ENCODE assay signal across 8 cellular contexts in genomic region chr3:11643212-11644087, GRCh38. TPM values are rescaled to one million over a fixed set of nuclear protein-coding genes. Genes with fewer than 3 reads are reported as not detected.
A peak's percentile ranks its signal among the peaks of the same experiment; 100 is the strongest.
DNase-seq lines count a peak whose midpoint lies in the region; ATAC-seq and TF ChIP-seq lines count a peak whose summit lies in the region.

Gene VGLL4 (minus strand): TSS chr3:11643915. CDS start chr3:11643518, 397 bp downstream.

- POLR2A ChIA-PET in T-cell (lab: Charles Lee): interaction anchor here in 1 of 2 donors (0.6 to 1.3 kb wide), 2 partner anchors 9 to 266 kb away, joined by 4 read pairs; no protein-coding TSS in a partner anchor

- H3K9me3 Mint-ChIP-seq in T-cell: no peaks in the 10 kb centered on the region
- no peaks in the 10 kb centered on the region for H3K9me3 Mint-ChIP-seq in type B pancreatic cell

- H3K9me3 ChIP-seq in heart right ventricle: no peaks in the 10 kb centered on the region

- H3K4me1 ChIP-seq in heart right ventricle: peaks cover 18 to 41% (median 38%) of the 10 kb centered on the region in 9 donors

- H3K27ac Mint-ChIP-seq in T-cell (peak within 1 kb of the TSS; percentile 96 to 97), type B pancreatic cell (peak within 1 kb of the TSS; percentile 92)

- H3K27me3 Mint-ChIP-seq in T-cell (no peaks in the 10 kb centered on the region), type B pancreatic cell (no peaks in the 10 kb centered on the region)

- ATAC-seq in T-cell (replicated peaks in 1 of 4): peak; percentile 61 to 71 (median 64)
- peak; percentile 87 to 93 (median 90) for ATAC-seq in heart right ventricle

- H3K4me3 ChIP-seq in HFF-Myc (replicated peaks; ENCODE audit: low read depth, low read length) (peak within 1 kb of the TSS; percentile 79), heart right ventricle (peak within 1 kb of the TSS; percentile 55 to 86 (median 76))

- DNase-seq in GM04503 (ENCODE audit: low read depth) (peak; percentile 37), HFF-Myc (ENCODE audit: extremely low read depth, low read depth) (peak; percentile 54), NAMALWA (ENCODE audit: low spot score) (peak; percentile 89), T-cell (peak in 33 of 34 experiments; percentile 29 to 72 (median 50)), amniotic epithelial cell (ENCODE audit: low read depth) (peak; percentile 94), heart right ventricle (peak; percentile 89), posterior cingulate gyrus (peak; percentile 86 to 98 (median 92)), type B pancreatic cell (ENCODE audit: extremely low spot score, unreplicated experiment) (peak; percentile 89)

- TF ChIP-seq CTCF in HFF-Myc (IDR thresholded peaks at IDR 0.05; ENCODE audit: low read depth, low read length, missing control alignments) (no peak), heart right ventricle (IDR thresholded peaks at IDR 0.05) (peak in 4 of 9 donors; percentile 22 to 42 (median 36)), type B pancreatic cell (conservative IDR thresholded peaks at IDR 0.05) (no peak)

- H3K4me3 Mint-ChIP-seq in T-cell (peak within 1 kb of the TSS; percentile 93 to 100 (median 94)), type B pancreatic cell (peak within 1 kb of the TSS; percentile 98)

- 0 to 1% methylated on average over 42 of the region's 42 CpGs for WGBS in heart right ventricle, 2 donors

- peak within 1 kb of the TSS; percentile 88 to 98 (median 96) for H3K27ac ChIP-seq in heart right ventricle

- CTCF ChIA-PET in T-cell (lab: Charles Lee): interaction anchor here in 1 of 2 donors (0.8 to 1.7 kb wide), 3 partner anchors 8 to 264 kb away, joined by 3 to 8 read pairs (median 5); no protein-coding TSS in a partner anchor

- no peaks in the 10 kb centered on the region for H3K36me3 ChIP-seq in heart right ventricle

- H3K4me1 Mint-ChIP-seq in T-cell (peaks cover 37 to 43% (median 40%) of the 10 kb centered on the region in 3 donors), type B pancreatic cell (ENCODE audit: unreplicated experiment) (peaks cover 41% of the 10 kb centered on the region)

- H3K36me3 Mint-ChIP-seq in T-cell (no peaks in the 10 kb centered on the region), type B pancreatic cell (peaks cover 10% of the 10 kb centered on the region)

- intact Hi-C loops in heart right ventricle (cut with DNase I) (loop anchor here in 9 of 10 donors (2.0 to 10.0 kb wide), 12 partner anchors 41 to 251 kb away; no protein-coding TSS in a partner anchor), posterior cingulate gyrus (cut with DNase I) (loop anchor here (2.0 to 10.0 kb wide), 2 partner anchors 53 to 369 kb away; partner anchors contain the start of gene ATG7)

- H3K27me3 ChIP-seq in heart right ventricle: no peaks in the 10 kb centered on the region

RNA-seq across cellular contexts. Expression of gene VGLL4, which starts in this region (rescaled TPM):
- total RNA-seq in T-cell (10 to 100 TPM; 24.7 to 33.4 (median 28.4) TPM), heart right ventricle (10 to 100 TPM; 20.8 to 46.1 (median 30.3) TPM), type B pancreatic cell (ENCODE audit: low replicate concordance) (78.5 and 111 TPM in 2 replicates)
- 10 to 100 TPM; 14.5 to 28.2 TPM for polyA plus RNA-seq in heart right ventricle

Comparison
In these comparisons a context has a peak if more than half of its experiments do, and no peak if none do; other contexts are left out.
1. Peak in every context shown above with its lines: DNase-seq, ATAC-seq, H3K4me3 ChIP-seq and H3K27ac ChIP-seq.
2. DNase-seq: peak in every context shown above with its lines; median percentile 94 in amniotic epithelial cell; 92 in posterior cingulate gyrus; 89 in NAMALWA; 89 in heart right ventricle; 89 in type B pancreatic cell; 54 in HFF-Myc; 50 in T-cell; 37 in GM04503.